14 cellular contexts compared by ENCODE assay signal in the genomic region with DNA sequence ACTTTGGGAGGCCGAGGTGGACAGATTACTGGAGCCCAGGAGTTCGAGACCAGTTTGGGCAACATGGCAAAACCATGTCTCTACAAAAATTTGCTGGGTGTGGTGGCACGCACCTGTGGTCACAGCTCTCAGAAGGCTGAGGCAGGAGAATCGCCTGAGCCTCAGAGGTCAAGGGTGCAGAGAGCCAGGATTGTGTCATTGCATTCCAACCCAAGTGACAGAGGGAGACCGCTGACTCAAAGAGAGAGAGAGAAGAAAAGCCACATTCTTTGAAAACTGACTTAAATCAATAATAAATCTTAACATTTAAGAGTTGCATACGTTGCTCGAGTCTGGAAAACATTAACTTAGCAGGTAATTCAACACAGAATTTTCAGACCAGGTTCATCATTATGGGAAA.
DNase-seq lines count a peak whose midpoint lies in the region; ATAC-seq and TF ChIP-seq lines count a peak whose summit lies in the region.
"Had no signal": no experiment of that assay in that cellular context is flagged by ENCODE, and none has a peak within 500 bp of the region (broad histone marks: within the 10 kb centered on the region; RNA-seq: fewer than 3 reads in every experiment).

No MANE protein-coding gene starts in this region.

- peaks cover 0 to 4% (median 0%) of the 10 kb centered on the region in 12 donors for H3K4me1 ChIP-seq in heart left ventricle
- H3K4me1 ChIP-seq: adrenal gland had no signal

- intact Hi-C loops in heart left ventricle (cut with DNase I): no loop called here

- WGBS in heart left ventricle, 4 donors: 82 to 89% (median 86%) methylated on average over 7 of the region's 7 CpGs

- no peak overlapping the region for H3K4me3 ChIP-seq in GM12865 (ENCODE audit: low read depth, low read length)
- no peak overlapping the region for H3K4me3 ChIP-seq in brain microvascular endothelial cell (ENCODE audit: low read depth, low read length)
- no peak overlapping the region for H3K4me3 ChIP-seq in heart left ventricle
- H3K4me3 ChIP-seq: adrenal gland had no signal

- no peaks in the 10 kb centered on the region for H3K36me3 ChIP-seq in brain microvascular endothelial cell (replicated peaks)
- H3K36me3 ChIP-seq in heart left ventricle: no peaks in the 10 kb centered on the region
- H3K36me3 ChIP-seq: adrenal gland had no signal

- in situ Hi-C loops in brain microvascular endothelial cell (cut with HindIII; ENCODE audit: low pct_ligation_motif_present, low sequenced_read_pairs): no loop called here

- H3K27ac ChIP-seq in brain microvascular endothelial cell (no peak overlapping the region), heart left ventricle (no peak overlapping the region)
- H3K27ac ChIP-seq: adrenal gland had no signal

- TF ChIP-seq POLR2A in heart left ventricle (IDR thresholded peaks at IDR 0.05): no peak

- DNase-seq in GM12865 (ENCODE audit: low read depth) (peak; percentile 56), brain microvascular endothelial cell (peak; percentile 37), heart left ventricle (no peak), epidermal melanocyte (ENCODE audit: insufficient read length, low spot score) (no peak), HPDE6-E6E7 (ENCODE audit: extremely low spot score) (no peak), KG1 (lab: John Stamatoyannopoulos, UW) (no peak)
- DNase-seq: adrenal gland; foreskin fibroblast; kidney glomerular epithelial cell; NCI-H187; NK-92 treated with Interleukin-12 subunit alpha and Interleukin-12 subunit beta, amount 100 ng/mL, for 24 hours; SK-N-SH had no signal

- H3K9me3 ChIP-seq in heart left ventricle: no peaks in the 10 kb centered on the region
- H3K9me3 ChIP-seq: adrenal gland, SK-N-SH had no signal

- no peaks in the 10 kb centered on the region for H3K27me3 ChIP-seq in brain microvascular endothelial cell (replicated peaks)
- no peaks in the 10 kb centered on the region for H3K27me3 ChIP-seq in heart left ventricle
- H3K27me3 ChIP-seq: adrenal gland had no signal

- ATAC-seq in GM19043 (IDR thresholded peaks at IDR 0.05; ENCODE audit: low read depth, unreplicated experiment) (peak; percentile 51), HG03520 (IDR thresholded peaks at IDR 0.05; ENCODE audit: unreplicated experiment) (peak; percentile 73), heart left ventricle (no peak)

- TF ChIP-seq CTCF in GM12865 (IDR thresholded peaks at IDR 0.05; ENCODE audit: insufficient read depth, low read depth, low read length, missing control alignments) (no peak), brain microvascular endothelial cell (IDR thresholded peaks at IDR 0.05; ENCODE audit: low read depth, low read length, missing control alignments) (no peak), heart left ventricle (IDR thresholded peaks at IDR 0.05) (no peak)

Comparison
In these comparisons a context has a peak if more than half of its experiments do, and no peak if none do; other contexts are left out.
1. DNase-seq: peak in GM12865 (single experiment) and brain microvascular endothelial cell (single experiment); none in heart left ventricle (0 of 5), epidermal melanocyte (single experiment), HPDE6-E6E7 (single experiment) and KG1 (single experiment).
2. ATAC-seq: peak in GM19043 (single experiment) and HG03520 (single experiment); none in heart left ventricle (0 of 4).